1 cellular context compared by ENCODE assay signal in the genomic region with DNA sequence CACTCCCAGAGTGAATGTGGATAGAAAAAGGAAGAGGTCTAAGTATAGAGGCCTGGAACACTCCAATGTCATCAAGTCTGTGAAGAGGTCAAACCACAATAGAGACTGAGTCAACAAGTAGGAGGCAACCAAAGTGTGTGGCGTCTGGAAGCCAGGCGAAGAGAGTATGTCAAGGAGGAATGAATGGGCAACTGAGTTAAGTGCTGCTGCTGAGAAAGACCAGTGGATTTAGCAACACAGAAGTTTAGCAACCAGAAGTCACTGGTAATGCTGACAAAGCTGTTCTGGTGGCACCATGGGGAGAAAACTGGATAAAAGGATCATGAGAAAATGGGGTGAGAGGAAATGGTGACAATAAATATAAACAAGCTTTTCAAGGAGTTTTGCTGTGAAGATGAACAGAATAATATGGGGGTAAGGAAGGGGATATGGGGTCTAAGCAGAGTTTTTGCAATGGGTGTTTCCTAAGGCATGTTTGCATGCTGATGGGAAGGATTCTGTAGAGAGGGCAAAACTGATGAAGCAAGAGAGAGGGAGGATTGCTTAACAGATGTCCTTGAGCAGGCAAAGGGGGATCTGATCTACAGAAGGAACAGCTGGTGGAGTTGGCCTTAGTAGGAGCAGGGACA.
TF ChIP-seq lines count a peak whose summit lies in the region.

No MANE protein-coding gene starts in this region.

TF ChIP-seq in K562, 482 proteins besides CTCF, POLR2A, EP300 and RAD21 (continued from another document and continues in another):
- TF ChIP-seq, protein P1, sequence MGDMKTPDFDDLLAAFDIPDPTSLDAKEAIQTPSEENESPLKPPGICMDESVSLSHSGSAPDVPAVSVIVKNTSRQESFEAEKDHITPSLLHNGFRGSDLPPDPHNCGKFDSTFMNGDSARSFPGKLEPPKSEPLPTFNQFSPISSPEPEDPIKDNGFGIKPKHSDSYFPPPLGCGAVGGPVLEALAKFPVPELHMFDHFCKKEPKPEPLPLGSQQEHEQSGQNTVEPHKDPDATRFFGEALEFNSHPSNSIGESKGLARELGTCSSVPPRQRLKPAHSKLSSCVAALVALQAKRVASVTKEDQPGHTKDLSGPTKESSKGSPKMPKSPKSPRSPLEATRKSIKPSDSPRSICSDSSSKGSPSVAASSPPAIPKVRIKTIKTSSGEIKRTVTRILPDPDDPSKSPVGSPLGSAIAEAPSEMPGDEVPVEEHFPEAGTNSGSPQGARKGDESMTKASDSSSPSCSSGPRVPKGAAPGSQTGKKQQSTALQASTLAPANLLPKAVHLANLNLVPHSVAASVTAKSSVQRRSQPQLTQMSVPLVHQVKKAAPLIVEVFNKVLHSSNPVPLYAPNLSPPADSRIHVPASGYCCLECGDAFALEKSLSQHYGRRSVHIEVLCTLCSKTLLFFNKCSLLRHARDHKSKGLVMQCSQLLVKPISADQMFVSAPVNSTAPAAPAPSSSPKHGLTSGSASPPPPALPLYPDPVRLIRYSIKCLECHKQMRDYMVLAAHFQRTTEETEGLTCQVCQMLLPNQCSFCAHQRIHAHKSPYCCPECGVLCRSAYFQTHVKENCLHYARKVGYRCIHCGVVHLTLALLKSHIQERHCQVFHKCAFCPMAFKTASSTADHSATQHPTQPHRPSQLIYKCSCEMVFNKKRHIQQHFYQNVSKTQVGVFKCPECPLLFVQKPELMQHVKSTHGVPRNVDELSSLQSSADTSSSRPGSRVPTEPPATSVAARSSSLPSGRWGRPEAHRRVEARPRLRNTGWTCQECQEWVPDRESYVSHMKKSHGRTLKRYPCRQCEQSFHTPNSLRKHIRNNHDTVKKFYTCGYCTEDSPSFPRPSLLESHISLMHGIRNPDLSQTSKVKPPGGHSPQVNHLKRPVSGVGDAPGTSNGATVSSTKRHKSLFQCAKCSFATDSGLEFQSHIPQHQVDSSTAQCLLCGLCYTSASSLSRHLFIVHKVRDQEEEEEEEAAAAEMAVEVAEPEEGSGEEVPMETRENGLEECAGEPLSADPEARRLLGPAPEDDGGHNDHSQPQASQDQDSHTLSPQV (IDR thresholded peaks at IDR 0.05) = no peak
- no peak for TF ChIP-seq MYBL2 (IDR thresholded peaks at IDR 0.05; ENCODE audit: low read depth)
- TF ChIP-seq MYBL2 (CRISPR knock-in tag; IDR thresholded peaks at IDR 0.05; ENCODE audit: borderline replicate concordance) = no peak
- no peak for TF ChIP-seq ZBED1 (IDR thresholded peaks at IDR 0.05)
- TF ChIP-seq, protein P2, sequence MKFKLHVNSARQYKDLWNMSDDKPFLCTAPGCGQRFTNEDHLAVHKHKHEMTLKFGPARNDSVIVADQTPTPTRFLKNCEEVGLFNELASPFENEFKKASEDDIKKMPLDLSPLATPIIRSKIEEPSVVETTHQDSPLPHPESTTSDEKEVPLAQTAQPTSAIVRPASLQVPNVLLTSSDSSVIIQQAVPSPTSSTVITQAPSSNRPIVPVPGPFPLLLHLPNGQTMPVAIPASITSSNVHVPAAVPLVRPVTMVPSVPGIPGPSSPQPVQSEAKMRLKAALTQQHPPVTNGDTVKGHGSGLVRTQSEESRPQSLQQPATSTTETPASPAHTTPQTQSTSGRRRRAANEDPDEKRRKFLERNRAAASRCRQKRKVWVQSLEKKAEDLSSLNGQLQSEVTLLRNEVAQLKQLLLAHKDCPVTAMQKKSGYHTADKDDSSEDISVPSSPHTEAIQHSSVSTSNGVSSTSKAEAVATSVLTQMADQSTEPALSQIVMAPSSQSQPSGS (CRISPR knock-in tag; IDR thresholded peaks at IDR 0.05) = no peak
- TF ChIP-seq MCM2 (IDR thresholded peaks at IDR 0.05; ENCODE audit: low read depth) = no peak
- TF ChIP-seq, protein P3, sequence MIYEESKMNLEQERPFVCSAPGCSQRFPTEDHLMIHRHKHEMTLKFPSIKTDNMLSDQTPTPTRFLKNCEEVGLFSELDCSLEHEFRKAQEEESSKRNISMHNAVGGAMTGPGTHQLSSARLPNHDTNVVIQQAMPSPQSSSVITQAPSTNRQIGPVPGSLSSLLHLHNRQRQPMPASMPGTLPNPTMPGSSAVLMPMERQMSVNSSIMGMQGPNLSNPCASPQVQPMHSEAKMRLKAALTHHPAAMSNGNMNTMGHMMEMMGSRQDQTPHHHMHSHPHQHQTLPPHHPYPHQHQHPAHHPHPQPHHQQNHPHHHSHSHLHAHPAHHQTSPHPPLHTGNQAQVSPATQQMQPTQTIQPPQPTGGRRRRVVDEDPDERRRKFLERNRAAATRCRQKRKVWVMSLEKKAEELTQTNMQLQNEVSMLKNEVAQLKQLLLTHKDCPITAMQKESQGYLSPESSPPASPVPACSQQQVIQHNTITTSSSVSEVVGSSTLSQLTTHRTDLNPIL (CRISPR knock-in tag; IDR thresholded peaks at IDR 0.05) = no peak
- TF ChIP-seq HMG20A (CRISPR knock-in tag; conservative IDR thresholded peaks at IDR 0.05) = no peak
- 0 out of 2 replicates have a peak, but pooled peaks have one; percentile 6 for TF ChIP-seq EGR1 (conservative IDR thresholded peaks at IDR 0.05)
- TF ChIP-seq ZBTB1 (CRISPR knock-in tag; IDR thresholded peaks at IDR 0.05; ENCODE audit: borderline replicate concordance, low read depth) = no peak
- no peak for TF ChIP-seq L3MBTL2 (IDR thresholded peaks at IDR 0.05)
- no peak for TF ChIP-seq ZNF830 (CRISPR knock-in tag; IDR thresholded peaks at IDR 0.05)
- TF ChIP-seq, protein P4, sequence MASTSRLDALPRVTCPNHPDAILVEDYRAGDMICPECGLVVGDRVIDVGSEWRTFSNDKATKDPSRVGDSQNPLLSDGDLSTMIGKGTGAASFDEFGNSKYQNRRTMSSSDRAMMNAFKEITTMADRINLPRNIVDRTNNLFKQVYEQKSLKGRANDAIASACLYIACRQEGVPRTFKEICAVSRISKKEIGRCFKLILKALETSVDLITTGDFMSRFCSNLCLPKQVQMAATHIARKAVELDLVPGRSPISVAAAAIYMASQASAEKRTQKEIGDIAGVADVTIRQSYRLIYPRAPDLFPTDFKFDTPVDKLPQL (IDR thresholded peaks at IDR 0.05; ENCODE audit: extremely low read depth, insufficient read length) = no peak
- TF ChIP-seq, protein P5, sequence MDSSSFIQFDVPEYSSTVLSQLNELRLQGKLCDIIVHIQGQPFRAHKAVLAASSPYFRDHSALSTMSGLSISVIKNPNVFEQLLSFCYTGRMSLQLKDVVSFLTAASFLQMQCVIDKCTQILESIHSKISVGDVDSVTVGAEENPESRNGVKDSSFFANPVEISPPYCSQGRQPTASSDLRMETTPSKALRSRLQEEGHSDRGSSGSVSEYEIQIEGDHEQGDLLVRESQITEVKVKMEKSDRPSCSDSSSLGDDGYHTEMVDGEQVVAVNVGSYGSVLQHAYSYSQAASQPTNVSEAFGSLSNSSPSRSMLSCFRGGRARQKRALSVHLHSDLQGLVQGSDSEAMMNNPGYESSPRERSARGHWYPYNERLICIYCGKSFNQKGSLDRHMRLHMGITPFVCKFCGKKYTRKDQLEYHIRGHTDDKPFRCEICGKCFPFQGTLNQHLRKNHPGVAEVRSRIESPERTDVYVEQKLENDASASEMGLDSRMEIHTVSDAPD (CRISPR knock-in tag; IDR thresholded peaks at IDR 0.05) = no peak
- TF ChIP-seq ZNF583 (CRISPR knock-in tag; IDR thresholded peaks at IDR 0.05) = no peak
- TF ChIP-seq ARHGAP35 (IDR thresholded peaks at IDR 0.05; ENCODE audit: partially characterized antibody) = no peak
- peak; percentile 99 for TF ChIP-seq FOXA3 (CRISPR knock-in tag; conservative IDR thresholded peaks at IDR 0.05 in 1 of 2, IDR thresholded peaks at IDR 0.05 in 1 of 2)
- no peak for TF ChIP-seq CBX8 (IDR thresholded peaks at IDR 0.05; ENCODE audit: borderline replicate concordance, extremely low read depth, low read depth, low read length, poor library complexity, severe bottlenecking)
- no peak for TF ChIP-seq ZNF507 (tag; conservative IDR thresholded peaks at IDR 0.05)
- TF ChIP-seq TCF7L2 (IDR thresholded peaks at IDR 0.05; ENCODE audit: low read depth, low read length) = no peak
- TF ChIP-seq, protein P6, sequence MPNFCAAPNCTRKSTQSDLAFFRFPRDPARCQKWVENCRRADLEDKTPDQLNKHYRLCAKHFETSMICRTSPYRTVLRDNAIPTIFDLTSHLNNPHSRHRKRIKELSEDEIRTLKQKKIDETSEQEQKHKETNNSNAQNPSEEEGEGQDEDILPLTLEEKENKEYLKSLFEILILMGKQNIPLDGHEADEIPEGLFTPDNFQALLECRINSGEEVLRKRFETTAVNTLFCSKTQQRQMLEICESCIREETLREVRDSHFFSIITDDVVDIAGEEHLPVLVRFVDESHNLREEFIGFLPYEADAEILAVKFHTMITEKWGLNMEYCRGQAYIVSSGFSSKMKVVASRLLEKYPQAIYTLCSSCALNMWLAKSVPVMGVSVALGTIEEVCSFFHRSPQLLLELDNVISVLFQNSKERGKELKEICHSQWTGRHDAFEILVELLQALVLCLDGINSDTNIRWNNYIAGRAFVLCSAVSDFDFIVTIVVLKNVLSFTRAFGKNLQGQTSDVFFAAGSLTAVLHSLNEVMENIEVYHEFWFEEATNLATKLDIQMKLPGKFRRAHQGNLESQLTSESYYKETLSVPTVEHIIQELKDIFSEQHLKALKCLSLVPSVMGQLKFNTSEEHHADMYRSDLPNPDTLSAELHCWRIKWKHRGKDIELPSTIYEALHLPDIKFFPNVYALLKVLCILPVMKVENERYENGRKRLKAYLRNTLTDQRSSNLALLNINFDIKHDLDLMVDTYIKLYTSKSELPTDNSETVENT (CRISPR knock-in tag; IDR thresholded peaks at IDR 0.05) = no peak
- TF ChIP-seq ZNF696 (CRISPR knock-in tag; conservative IDR thresholded peaks at IDR 0.05) = no peak
- 0 out of 2 replicates have a peak, but pooled peaks have one; percentile 11 for TF ChIP-seq NFIC (IDR thresholded peaks at IDR 0.05)
- no peak for TF ChIP-seq GTF2A2 (tag; IDR thresholded peaks at IDR 0.05)
- no peak for TF ChIP-seq RB1 (IDR thresholded peaks at IDR 0.05; ENCODE audit: low read depth)
- TF ChIP-seq, protein P7, sequence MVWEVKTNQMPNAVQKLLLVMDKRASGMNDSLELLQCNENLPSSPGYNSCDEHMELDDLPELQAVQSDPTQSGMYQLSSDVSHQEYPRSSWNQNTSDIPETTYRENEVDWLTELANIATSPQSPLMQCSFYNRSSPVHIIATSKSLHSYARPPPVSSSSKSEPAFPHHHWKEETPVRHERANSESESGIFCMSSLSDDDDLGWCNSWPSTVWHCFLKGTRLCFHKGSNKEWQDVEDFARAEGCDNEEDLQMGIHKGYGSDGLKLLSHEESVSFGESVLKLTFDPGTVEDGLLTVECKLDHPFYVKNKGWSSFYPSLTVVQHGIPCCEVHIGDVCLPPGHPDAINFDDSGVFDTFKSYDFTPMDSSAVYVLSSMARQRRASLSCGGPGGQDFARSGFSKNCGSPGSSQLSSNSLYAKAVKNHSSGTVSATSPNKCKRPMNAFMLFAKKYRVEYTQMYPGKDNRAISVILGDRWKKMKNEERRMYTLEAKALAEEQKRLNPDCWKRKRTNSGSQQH (CRISPR knock-in tag; IDR thresholded peaks at IDR 0.05) = no peak
- TF ChIP-seq ZNF224 (CRISPR knock-in tag; IDR thresholded peaks at IDR 0.05) = no peak
- no peak for TF ChIP-seq KLF16 (IDR thresholded peaks at IDR 0.05)
- no peak for TF ChIP-seq PCBP1 (IDR thresholded peaks at IDR 0.05; ENCODE audit: low read depth, low read length, poor library complexity, severe bottlenecking)
